In genomic region chrX:151397741-151398070, GRCh38 we compare ENCODE assay signal across 9 cellular contexts. TPM values are rescaled to one million over a fixed set of nuclear protein-coding genes. Genes with fewer than 3 reads are reported as not detected.
DNase-seq lines count a peak whose midpoint lies in the region; FAIRE-seq and TF ChIP-seq lines count a peak whose summit lies in the region.
"Had no signal": no experiment of that assay in that cellular context is flagged by ENCODE, and none has a peak within 500 bp of the region (broad histone marks: within the 10 kb centered on the region; RNA-seq: fewer than 3 reads in every experiment).

No MANE protein-coding gene starts in this region.

- peaks cover 45% of the 10 kb centered on the region for H4K20me1 ChIP-seq in Loucy (ENCODE audit: insufficient read depth, low read length, poor library complexity, severe bottlenecking)

- no peak for FAIRE-seq in bronchial epithelial cell (lab: Jason Lieb, UNC)
- no peak for FAIRE-seq in GM19239 (lab: Jason Lieb, UNC)
- FAIRE-seq: colon had no signal

- H3K27me3 Mint-ChIP-seq in activated T-cell treated with anti-CD3 and anti-CD28 coated beads, Interleukin-2, amount 50 U/mL, for 24 hours, result peaks cover 3% of the 10 kb centered on the region

- no peak for DNase-seq in activated T-cell treated with anti-CD3 and anti-CD28 coated beads, Interleukin-2, amount 50 U/mL, for 24 hours
- no peak for DNase-seq in activated T-cell treated with anti-CD3 and anti-CD28 coated beads, Interleukin-2, amount 50 U/mL, for 1 hour
- no peak for DNase-seq in bronchial epithelial cell (ENCODE audit: low read depth)
- DNase-seq in myocyte (ENCODE audit: low read depth), result peak; percentile 23
- DNase-seq in AG08395 (ENCODE audit: low spot score), result no peak
- no peak for DNase-seq in GM19239 (ENCODE audit: insufficient read length, low spot score)
- no peak for DNase-seq in NCI-H1105 (lab: John Stamatoyannopoulos, UW)

- H3K4me1 ChIP-seq in Loucy (ENCODE audit: insufficient read depth, low read length, poor library complexity, severe bottlenecking), result peaks cover 26% of the 10 kb centered on the region

- peaks cover 47% of the 10 kb centered on the region for H3K36me3 Mint-ChIP-seq in activated T-cell treated with anti-CD3 and anti-CD28 coated beads, Interleukin-2, amount 50 U/mL, for 24 hours (ENCODE audit: low read depth)

- H3K4me3 Mint-ChIP-seq in activated T-cell treated with anti-CD3 and anti-CD28 coated beads, Interleukin-2, amount 50 U/mL, for 24 hours, result peak overlapping the region; percentile 85

- no peaks in the 10 kb centered on the region for H3K9me3 ChIP-seq in Loucy (ENCODE audit: insufficient read depth, low read depth, low read length)

- H3K9ac ChIP-seq in Loucy (ENCODE audit: low read depth, low read length, poor library complexity, severe bottlenecking), result peak overlapping the region; percentile 98

- H3K27me3 ChIP-seq in Loucy (ENCODE audit: insufficient read depth, low read length, poor library complexity, severe bottlenecking) (no peaks in the 10 kb centered on the region), bronchial epithelial cell (ENCODE audit: control insufficient read depth, insufficient read depth, low read length) (no peaks in the 10 kb centered on the region)

- peaks cover 60% of the 10 kb centered on the region for H3K79me2 ChIP-seq in Loucy (ENCODE audit: insufficient read depth, low read length)

- peak overlapping the region; percentile 93 for H3K27ac Mint-ChIP-seq in activated T-cell treated with anti-CD3 and anti-CD28 coated beads, Interleukin-2, amount 50 U/mL, for 24 hours

- H3K9me2 ChIP-seq in Loucy (replicated peaks; ENCODE audit: low read depth, low read length), result no peaks in the 10 kb centered on the region

- no peak overlapping the region for H2AFZ ChIP-seq in Loucy (ENCODE audit: low read length)

- H3F3A ChIP-seq in Loucy (ENCODE audit: low read depth), result no peaks in the 10 kb centered on the region; the same call in 1 of the 2 replicates

- H3K36me3 ChIP-seq in Loucy (ENCODE audit: insufficient read depth, low read length) (no peaks in the 10 kb centered on the region), bronchial epithelial cell (ENCODE audit: control insufficient read depth, insufficient read depth, low read length) (no peaks in the 10 kb centered on the region)

- H3K4me1 Mint-ChIP-seq in activated T-cell treated with anti-CD3 and anti-CD28 coated beads, Interleukin-2, amount 50 U/mL, for 24 hours (ENCODE audit: low read depth), result peaks cover 57% of the 10 kb centered on the region

- peak overlapping the region; percentile 91 for H3K4me2 ChIP-seq in Loucy (ENCODE audit: low read depth, low read length, poor library complexity, severe bottlenecking)

- no peaks in the 10 kb centered on the region for H3K9me3 Mint-ChIP-seq in activated T-cell treated with anti-CD3 and anti-CD28 coated beads, Interleukin-2, amount 50 U/mL, for 24 hours

- H3K4me3 ChIP-seq in Loucy (ENCODE audit: low read length, poor library complexity, severe bottlenecking) (peak overlapping the region; percentile 98), bronchial epithelial cell (ENCODE audit: low read depth, low read length) (peak overlapping the region; percentile 85)

- TF ChIP-seq CTCF in Loucy (conservative IDR thresholded peaks at IDR 0.05; ENCODE audit: low read length), result no peak
- no peak for TF ChIP-seq CTCF in bronchial epithelial cell (IDR thresholded peaks at IDR 0.05; ENCODE audit: insufficient read depth, low read length, severe bottlenecking)

RNA-seq across cellular contexts. Expression of gene VMA21, which starts 0.7 kb away (rescaled TPM):
- total RNA-seq in bronchial epithelial cell, result 45.8 and 46.0 TPM in 2 replicates
- total RNA-seq in myocyte, result 44.5 and 51.1 TPM in 2 replicates
- polyA plus RNA-seq in myocyte (2012), result 24.6 TPM
